ENCODE assay signal across 2 cellular contexts in the genomic region with DNA sequence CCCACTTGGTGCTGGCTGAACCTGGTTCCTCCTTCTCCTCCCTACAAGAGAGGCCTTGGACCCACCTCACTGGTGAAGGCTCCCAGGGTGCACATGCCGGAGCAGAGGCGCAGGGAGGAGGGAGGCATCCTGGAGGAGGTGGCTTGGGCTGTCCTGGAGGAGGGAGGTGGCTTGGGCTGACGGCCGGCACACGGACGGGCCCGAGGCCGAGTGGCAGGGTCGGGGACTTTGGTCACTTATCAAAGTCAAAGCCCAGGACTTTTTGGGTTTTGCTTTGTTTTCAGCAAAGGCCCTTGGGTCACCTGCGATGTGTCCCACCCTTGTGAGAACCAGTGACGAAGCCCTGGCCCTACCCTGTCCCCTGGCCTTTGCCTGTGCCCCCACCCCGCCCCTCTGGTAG.
TF ChIP-seq lines count a peak whose summit lies in the region.

No MANE protein-coding gene starts in this region.

TF ChIP-seq in A549, 52 proteins besides CTCF, POLR2A, EP300 and RAD21:
- TF ChIP-seq, protein P1, sequence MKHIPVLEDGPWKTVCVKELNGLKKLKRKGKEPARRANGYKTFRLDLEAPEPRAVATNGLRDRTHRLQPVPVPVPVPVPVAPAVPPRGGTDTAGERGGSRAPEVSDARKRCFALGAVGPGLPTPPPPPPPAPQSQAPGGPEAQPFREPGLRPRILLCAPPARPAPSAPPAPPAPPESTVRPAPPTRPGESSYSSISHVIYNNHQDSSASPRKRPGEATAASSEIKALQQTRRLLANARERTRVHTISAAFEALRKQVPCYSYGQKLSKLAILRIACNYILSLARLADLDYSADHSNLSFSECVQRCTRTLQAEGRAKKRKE (CRISPR knock-in tag; IDR thresholded peaks at IDR 0.05; ENCODE audit: low read depth), result no peak
- TF ChIP-seq ZSCAN20 (CRISPR knock-in tag; IDR thresholded peaks at IDR 0.05), result no peak
- peak; percentile 10 for TF ChIP-seq ZFP36 (IDR thresholded peaks at IDR 0.05; ENCODE audit: borderline replicate concordance, partially characterized antibody)
- TF ChIP-seq NFE2L2 (conservative IDR thresholded peaks at IDR 0.05; ENCODE audit: low read length), result no peak

TF ChIP-seq in K562, 482 proteins besides CTCF, POLR2A, EP300 and RAD21:
- TF ChIP-seq ZFP36 (IDR thresholded peaks at IDR 0.05; ENCODE audit: low read depth, low read length, partially characterized antibody) (peak; percentile 17), ZNF263 (CRISPR knock-in tag; IDR thresholded peaks at IDR 0.05; ENCODE audit: borderline replicate concordance) (peak; percentile 46; the same call in 1 of the 2 replicates), ILK (tag; IDR thresholded peaks at IDR 0.05; ENCODE audit: borderline replicate concordance, low read depth) (no peak)
- TF ChIP-seq, protein P2, sequence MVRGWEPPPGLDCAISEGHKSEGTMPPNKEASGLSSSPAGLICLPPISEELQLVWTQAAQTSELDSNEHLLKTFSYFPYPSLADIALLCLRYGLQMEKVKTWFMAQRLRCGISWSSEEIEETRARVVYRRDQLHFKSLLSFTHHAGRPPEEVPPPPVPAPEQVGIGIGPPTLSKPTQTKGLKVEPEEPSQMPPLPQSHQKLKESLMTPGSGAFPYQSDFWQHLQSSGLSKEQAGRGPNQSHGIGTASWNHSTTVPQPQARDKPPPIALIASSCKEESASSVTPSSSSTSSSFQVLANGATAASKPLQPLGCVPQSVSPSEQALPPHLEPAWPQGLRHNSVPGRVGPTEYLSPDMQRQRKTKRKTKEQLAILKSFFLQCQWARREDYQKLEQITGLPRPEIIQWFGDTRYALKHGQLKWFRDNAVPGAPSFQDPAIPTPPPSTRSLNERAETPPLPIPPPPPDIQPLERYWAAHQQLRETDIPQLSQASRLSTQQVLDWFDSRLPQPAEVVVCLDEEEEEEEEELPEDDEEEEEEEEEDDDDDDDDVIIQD (CRISPR knock-in tag; IDR thresholded peaks at IDR 0.05), result no peak
TF ChIP-seq in K562: peak in this region for 2.
